In the genomic region with DNA sequence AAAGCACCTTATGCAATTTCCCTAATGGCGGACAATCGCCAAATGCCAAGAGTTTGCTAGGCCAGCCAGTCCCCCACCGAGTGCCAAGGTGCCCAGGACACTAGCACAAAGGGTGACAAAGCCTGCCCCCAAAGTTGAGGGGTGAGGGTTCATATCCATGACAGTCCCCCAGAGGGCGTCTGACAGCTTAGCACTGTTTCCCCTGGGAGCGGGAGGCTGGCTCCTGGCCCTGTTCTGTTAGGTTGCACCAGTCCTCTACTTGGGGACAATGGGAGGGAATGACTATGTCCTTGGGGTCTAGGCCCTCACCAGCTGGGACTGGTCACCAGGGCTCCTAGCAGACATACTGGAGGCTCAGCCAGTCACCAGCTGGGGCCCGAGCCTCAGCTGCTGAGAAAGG, we compare ENCODE assay signal across 16 cellular contexts.
A peak's percentile ranks its signal among the peaks of the same experiment; 100 is the strongest.
DNase-seq lines count a peak whose midpoint lies in the region; TF ChIP-seq lines count a peak whose summit lies in the region.
"Had no signal": no experiment of that assay in that cellular context is flagged by ENCODE, and none has a peak within 500 bp of the region (broad histone marks: within the 10 kb centered on the region; RNA-seq: fewer than 3 reads in every experiment).

No MANE protein-coding gene starts in this region.

- TF ChIP-seq CTCF in left ventricle myocardium inferior (IDR thresholded peaks at IDR 0.05; ENCODE audit: borderline replicate concordance) (no peak), dorsolateral prefrontal cortex (IDR thresholded peaks at IDR 0.05 in 54 of 56, conservative IDR thresholded peaks at IDR 0.05 in 2 of 56; ENCODE audit: low read depth in 1 of 56, partially characterized antibody in 56 of 56) (peak in 18 of 56 donors; percentile 10 to 37 (median 22)), ascending aorta (IDR thresholded peaks at IDR 0.05) (no peak)

- H3K36me3 ChIP-seq in left ventricle myocardium inferior (peaks cover 70% of the 10 kb centered on the region), ascending aorta (peaks cover 60 to 74% of the 10 kb centered on the region in 2 donors)

- H3K4me3 ChIP-seq in left ventricle myocardium inferior (no peak overlapping the region), dorsolateral prefrontal cortex (no peak overlapping the region), ascending aorta (no peak overlapping the region)
- H3K4me3 ChIP-seq: stomach, vagina had no signal

- DNase-seq in left ventricle myocardium inferior: no peak
- no peak for DNase-seq in cardiac septum (ENCODE audit: low spot score)
- peak; percentile 79 for DNase-seq in NCI-H82 (lab: John Stamatoyannopoulos, UW)
- DNase-seq in dorsolateral prefrontal cortex: no peak
- DNase-seq in ascending aorta (ENCODE audit: low spot score in 2 of 2): no peak
- DNase-seq in activated naive CD4-positive, alpha-beta T cell treated with Interleukin-2 at 50 U/mL for 16 hours: no peak
- no peak for DNase-seq in NCI-H510A treated with DMSO at 0.1 percent for 48 hours (lab: John Stamatoyannopoulos, UW)
- no peak for DNase-seq in ecto neural progenitor cell (ENCODE audit: low spot score)
- DNase-seq: activated CD4-positive, alpha-beta T cell treated with anti-CD3 and anti-CD28 coated beads, Interleukin-2, amount 10 ng/mL, durations not matched to agents 24 days and 14 days; central memory CD4-positive, alpha-beta T cell; DMS 273 treated with DMSO at 0.1 percent for 48 hours; natural killer cell; stimulated activated CD4-positive, alpha-beta T cell treated with anti-CD3 and anti-CD28 coated beads, Interleukin-15, amount 100 ng/mL, for 24 hours; T-helper 9 cell had no signal

- H3K9me3 ChIP-seq in left ventricle myocardium inferior (replicated peaks): no peaks in the 10 kb centered on the region
- H3K9me3 ChIP-seq in ascending aorta: no peaks in the 10 kb centered on the region
- H3K9me3 ChIP-seq: stomach, vagina had no signal

- H3K27me3 ChIP-seq in left ventricle myocardium inferior (ENCODE audit: low read depth) (no peaks in the 10 kb centered on the region), dorsolateral prefrontal cortex (no peaks in the 10 kb centered on the region), ascending aorta (no peaks in the 10 kb centered on the region)
- H3K27me3 ChIP-seq: stomach, vagina had no signal

- H3K4me1 ChIP-seq in left ventricle myocardium inferior (peaks cover 71% of the 10 kb centered on the region), ascending aorta (peaks cover 3% of the 10 kb centered on the region in 2 donors)

- H3K27ac ChIP-seq in left ventricle myocardium inferior (replicated peaks) (peak overlapping the region; percentile 79), dorsolateral prefrontal cortex (peak overlapping the region in 48 of 59 donors; percentile 10 to 84 (median 68)), ascending aorta (peak overlapping the region in 1 of 2 donors; percentile 29)
- H3K27ac ChIP-seq: vagina had no signal

- intact Hi-C loops in left ventricle myocardium inferior (cut with micrococcal nuclease): loop anchor here (5.0 kb wide), 1 partner anchor 146 kb away; no protein-coding TSS in a partner anchor
- intact Hi-C loops in cardiac septum (cut with DNase I): loop anchor here (10.0 kb wide), 1 partner anchor 389 kb away; a partner anchor contains a TSS
- intact Hi-C loops in dorsolateral prefrontal cortex (cut with DNase I): loop anchor here in 1 of 2 donors (5.0 kb wide), 1 partner anchor 386 kb away; a partner anchor contains a TSS
- intact Hi-C loops in ascending aorta (cut with DNase I): loop anchor here (2.0 to 10.0 kb wide), 2 partner anchors 149 to 389 kb away; a partner anchor contains a TSS
